17 cellular contexts compared by ENCODE assay signal in the genomic region with DNA sequence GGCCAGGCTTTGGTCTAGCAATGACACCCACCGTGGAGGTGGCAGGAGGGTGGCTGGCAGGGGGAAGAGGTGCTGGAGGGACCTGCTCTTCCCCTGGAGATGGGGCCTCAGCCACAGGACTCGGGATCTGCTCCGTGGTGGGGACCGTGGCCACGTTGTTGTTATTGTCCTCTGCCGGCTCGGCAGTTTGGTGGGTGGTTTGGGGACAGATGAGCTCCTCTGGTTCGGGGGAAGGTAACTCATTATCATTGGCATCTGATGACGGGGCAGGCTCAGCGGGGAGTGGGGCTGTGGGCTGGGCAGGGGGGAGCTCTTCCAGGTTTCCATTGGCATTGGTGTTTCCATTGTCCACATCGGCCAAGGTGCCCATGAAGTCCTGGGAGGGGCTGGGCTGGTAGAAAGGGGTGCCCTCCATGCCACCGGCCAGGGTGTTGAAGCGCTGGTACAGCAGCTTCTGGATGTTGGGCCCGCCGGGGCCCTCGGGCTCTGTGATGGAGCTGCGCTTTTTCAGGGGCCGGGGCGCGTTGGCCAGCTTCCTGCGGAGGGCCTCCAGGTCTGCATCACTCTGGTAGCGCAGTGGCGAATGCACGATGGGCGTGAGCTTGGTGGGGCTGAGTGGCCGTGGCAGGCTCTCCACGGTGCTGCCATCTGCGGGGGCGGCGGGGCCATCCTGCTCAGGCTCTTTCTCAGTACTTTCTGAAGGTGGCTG. TPM values are rescaled to one million over a fixed set of nuclear protein-coding genes. Genes with fewer than 3 reads are reported as not detected.
DNase-seq lines count a peak whose midpoint lies in the region; ATAC-seq, FAIRE-seq and TF ChIP-seq lines count a peak whose summit lies in the region.
"Had no signal": no experiment of that assay in that cellular context is flagged by ENCODE, and none has a peak within 500 bp of the region (broad histone marks: within the 10 kb centered on the region; RNA-seq: fewer than 3 reads in every experiment).

No MANE protein-coding gene starts in this region.

- H3K23ac ChIP-seq in H1 (ENCODE audit: insufficient read length), result no peak overlapping the region

- no peak for TF ChIP-seq POLR2A in H1 (IDR thresholded peaks at IDR 0.05; ENCODE audit: control extremely low read depth in 1 of 2, low read depth in 2 of 2, low read length in 2 of 2)
- TF ChIP-seq POLR2A in thyroid gland (IDR thresholded peaks at IDR 0.05), result no peak

- no peaks in the 10 kb centered on the region for H3K36me3 Mint-ChIP-seq in activated CD4-positive, alpha-beta T cell treated with anti-CD3 and anti-CD28 coated beads, Interleukin-2, amount 10 ng/mL, durations not matched to agents 24 days and 14 days (ENCODE audit: low read depth)

- no peaks in the 10 kb centered on the region; a peak in 1 of 7 replicates for H3K27me3 ChIP-seq in H1 (replicated peaks in 1 of 4; ENCODE audit: control insufficient read depth in 3 of 4, extremely low read depth in 1 of 4, insufficient read depth in 3 of 4, low read length in 3 of 4)
- H3K27me3 ChIP-seq in thyroid gland, result no peaks in the 10 kb centered on the region

- no peak overlapping the region for H2BK120ac ChIP-seq in H1 (replicated peaks; ENCODE audit: low read depth, low read length)

- H3K4me1 ChIP-seq in H1 (replicated peaks in 1 of 4; ENCODE audit: control insufficient read depth in 3 of 4, insufficient read depth in 4 of 4, low read length in 3 of 4) (peaks cover 0 to 3% (median under 1%) of the 10 kb centered on the region in 4 experiments; a peak in 3 of 7 replicates), thyroid gland (peaks cover 40 to 56% of the 10 kb centered on the region in 2 donors)
- H3K4me1 ChIP-seq: HAP-1 had no signal

- H3K4me1 Mint-ChIP-seq in activated CD4-positive, alpha-beta T cell treated with anti-CD3 and anti-CD28 coated beads, Interleukin-2, amount 10 ng/mL, durations not matched to agents 24 days and 14 days, result no peaks in the 10 kb centered on the region

- no peak overlapping the region for H3K14ac ChIP-seq in H1 (ENCODE audit: insufficient read length)

- DNase-seq in activated CD4-positive, alpha-beta T cell treated with anti-CD3 and anti-CD28 coated beads, Interleukin-2, amount 10 ng/mL, durations not matched to agents 24 days and 14 days, result no peak
- DNase-seq in activated CD4-positive, alpha-beta T cell treated with anti-CD3 and anti-CD28 coated beads, Interleukin-2, amount 50 U/mL, for 48 hours, result no peak
- no peak for DNase-seq in H1 (ENCODE audit: low read depth in 1 of 2, low spot score in 2 of 2)
- peak; percentile 83 for DNase-seq in mesenteric fat pad (ENCODE audit: low spot score)
- no peak for DNase-seq in thyroid gland
- no peak for DNase-seq in HUDEP-2 (lab: John Stamatoyannopoulos, UW; ENCODE audit: unreplicated experiment in 76 of 76)
- no peak for DNase-seq in activated CD8-positive, alpha-beta memory T cell treated with anti-CD3 and anti-CD28 coated beads for 24 hours
- DNase-seq: CD8-positive, alpha-beta T cell; NCI-H1436 treated with DMSO at 0.1 percent for 48 hours; NCI-H2081; NCI-H2227 treated with DMSO at 0.1 percent for 48 hours; NCI-H526; OCI-M1; RPMI8226 had no signal

- H2AK5ac ChIP-seq in H1 (ENCODE audit: low read depth, low read length), result no peak overlapping the region

- FAIRE-seq in H1 (lab: Jason Lieb, UNC), result no peak

- POLR2A ChIA-PET in H1 (lab: Charles Lee; ENCODE audit: partially characterized antibody), result interaction anchor here (1.1 kb wide), 1 partner anchor 16 kb away, joined by 3 read pairs; no protein-coding TSS in a partner anchor

- CTCF ChIA-PET in H1 (lab: Charles Lee; ENCODE audit: partially characterized antibody), result interaction anchor here (0.5 kb wide), 1 partner anchor 291 kb away, joined by 3 read pairs; no protein-coding TSS in a partner anchor

- peak overlapping the region; percentile 8 for H3K27ac Mint-ChIP-seq in activated CD4-positive, alpha-beta T cell treated with anti-CD3 and anti-CD28 coated beads, Interleukin-2, amount 10 ng/mL, durations not matched to agents 24 days and 14 days
- H3K27ac Mint-ChIP-seq: CD8-positive, alpha-beta T cell had no signal

- H2BK15ac ChIP-seq in H1 (ENCODE audit: low read length), result peak overlapping the region; percentile 95; the same call in 1 of the 2 replicates

- no peak overlapping the region for H2BK12ac ChIP-seq in H1 (ENCODE audit: low read depth, low read length)

- H2BK20ac ChIP-seq in H1 (ENCODE audit: low read length), result no peak overlapping the region

- TF ChIP-seq CTCF in H1 (IDR thresholded peaks at IDR 0.05; ENCODE audit: control extremely low read depth in 1 of 3, insufficient read depth in 1 of 3, low read depth in 1 of 3, low read length in 3 of 3) (no peak), thyroid gland (IDR thresholded peaks at IDR 0.05) (no peak)

- H2BK5ac ChIP-seq in H1 (ENCODE audit: low read depth, low read length), result 0 out of 2 replicates have a peak overlapping the region, but pooled peaks have one; percentile 78

- H3K9ac ChIP-seq in H1 (replicated peaks in 1 of 4; ENCODE audit: extremely low read depth in 1 of 4, low read depth in 3 of 4, low read length in 3 of 4), result no peak overlapping the region

- H3K4ac ChIP-seq in H1 (replicated peaks; ENCODE audit: insufficient read length, low read depth, low read length), result no peak overlapping the region

- H3K23me2 ChIP-seq in H1 (ENCODE audit: low read depth, low read length), result no peaks in the 10 kb centered on the region

- 87% methylated on average over 29 of the region's 30 CpGs; no CpG with 5 or more reads in 1 of the 2 experiments for WGBS in H1 (ENCODE audit: extremely low coverage in 1 of 2, insufficient coverage in 1 of 2, insufficient read length in 1 of 2, insufficient replicate concordance in 2 of 2, low coverage in 1 of 2, low lambda C conversion rate in 2 of 2, missing lambda C conversion rate in 1 of 2), 2 experiments
- 93 to 95% methylated on average over 11 of the region's 30 CpGs for WGBS in thyroid gland, 2 donors

- H3K27me3 Mint-ChIP-seq in activated CD4-positive, alpha-beta T cell treated with anti-CD3 and anti-CD28 coated beads, Interleukin-2, amount 10 ng/mL, durations not matched to agents 24 days and 14 days, result no peaks in the 10 kb centered on the region

- H4K8ac ChIP-seq in H1 (ENCODE audit: extremely low read depth, insufficient read depth, low read length), result 0 out of 2 replicates have a peak overlapping the region, but pooled peaks have one; percentile 2

- no peak for ATAC-seq in HG02884 (IDR thresholded peaks at IDR 0.05; ENCODE audit: unreplicated experiment)
- ATAC-seq: CD8-positive, alpha-beta T cell had no signal

- H3K4me3 ChIP-seq in H1 (ENCODE audit: extremely low read depth in 1 of 4, insufficient read depth in 2 of 4, low read depth in 3 of 4, low read length in 4 of 4) (no peak overlapping the region), thyroid gland (replicated peaks in 1 of 3) (no peak overlapping the region)
- H3K4me3 ChIP-seq: HAP-1 had no signal

- H2AFZ ChIP-seq in H1 (ENCODE audit: low read length), result no peak overlapping the region

- no peak for TF ChIP-seq EP300 in H1 (IDR thresholded peaks at IDR 0.05; ENCODE audit: borderline replicate concordance in 1 of 2, low read depth in 2 of 2, low read length in 2 of 2)

- H3K4me2 ChIP-seq in H1 (ENCODE audit: insufficient read depth in 1 of 2, low read depth in 2 of 2, low read length in 2 of 2), result no peak overlapping the region

- H4K5ac ChIP-seq in H1 (ENCODE audit: insufficient read length, low read depth, low read length), result no peak overlapping the region

- no peak overlapping the region for H3K56ac ChIP-seq in H1 (replicated peaks; ENCODE audit: insufficient read length, low read depth, low read length)

- H4K20me1 ChIP-seq in H1 (replicated peaks in 1 of 2; ENCODE audit: control insufficient read depth in 1 of 2, insufficient read depth in 2 of 2, low read length in 2 of 2), result no peaks in the 10 kb centered on the region

- H3K9me3 Mint-ChIP-seq in activated CD4-positive, alpha-beta T cell treated with anti-CD3 and anti-CD28 coated beads, Interleukin-2, amount 10 ng/mL, durations not matched to agents 24 days and 14 days, result no peaks in the 10 kb centered on the region
- H3K9me3 Mint-ChIP-seq: CD8-positive, alpha-beta T cell had no signal

- H3K27ac ChIP-seq in H1 (ENCODE audit: low read depth, low read length) (no peak overlapping the region; the same call in 1 of the 2 replicates), thyroid gland (peak overlapping the region in 2 of 3 donors; percentile 46 to 94)
- H3K27ac ChIP-seq: 22Rv1 had no signal

- H3K4me3 Mint-ChIP-seq in activated CD4-positive, alpha-beta T cell treated with anti-CD3 and anti-CD28 coated beads, Interleukin-2, amount 10 ng/mL, durations not matched to agents 24 days and 14 days, result no peak overlapping the region
- H3K4me3 Mint-ChIP-seq: CD8-positive, alpha-beta T cell had no signal

- H3K9me3 ChIP-seq in H1 (ENCODE audit: insufficient read depth in 2 of 2, low read depth in 1 of 2, low read length in 1 of 2), result no peaks in the 10 kb centered on the region
- H3K9me3 ChIP-seq in thyroid gland, result no peaks in the 10 kb centered on the region
- H3K9me3 ChIP-seq: HAP-1 had no signal

- H3K36me3 ChIP-seq in H1 (ENCODE audit: control insufficient read depth in 2 of 4, insufficient read depth in 4 of 4, low read length in 3 of 4) (peaks cover 0 to 1% (median 0%) of the 10 kb centered on the region in 4 experiments; a peak in 2 of 8 replicates), thyroid gland (peaks cover 51 to 56% of the 10 kb centered on the region in 2 donors)
- H3K36me3 ChIP-seq: HAP-1 had no signal

- H3K79me2 ChIP-seq in H1 (ENCODE audit: control insufficient read depth in 1 of 2, insufficient read depth in 2 of 2, low read length in 2 of 2), result no peaks in the 10 kb centered on the region

- no peak overlapping the region; the same call in 1 of the 2 replicates for H3K18ac ChIP-seq in H1 (ENCODE audit: extremely low read depth, low read length)

- intact Hi-C loops in activated CD4-positive, alpha-beta T cell treated with anti-CD3 and anti-CD28 coated beads, Interleukin-2, amount 10 ng/mL, durations not matched to agents 24 days and 14 days (cut with micrococcal nuclease), result no loop called here
- intact Hi-C loops in thyroid gland (cut with DNase I), result no loop called here

- no peak overlapping the region for H4K91ac ChIP-seq in H1 (replicated peaks; ENCODE audit: insufficient read length, low read length)

- H3K79me1 ChIP-seq in H1 (ENCODE audit: low read depth, low read length), result no peaks in the 10 kb centered on the region

- TF ChIP-seq RAD21 in H1 (IDR thresholded peaks at IDR 0.05 in 1 of 2, conservative IDR thresholded peaks at IDR 0.05 in 1 of 2; ENCODE audit: low read depth in 2 of 2, low read length in 2 of 2), result no peak

RNA-seq across cellular contexts. Expression of a gene that starts 24.3 kb away (rescaled TPM):
- 21.4 and 23.9 TPM in 2 replicates for total RNA-seq in activated CD4-positive, alpha-beta T cell treated with anti-CD3 and anti-CD28 coated beads, Interleukin-2, amount 10 ng/mL, durations not matched to agents 24 days and 14 days
- 44.3 and 53.4 TPM in 2 replicates for total RNA-seq in H1 (2021; fragmentation: NEBNext Ultra II Directional; extraction: Animal tissue kit (Norgen Biotek cat#: 25700))
- 127 and 143 TPM in 2 replicates for polyA plus RNA-seq in H1 (2011; rRNA removed)
- 90.7 TPM for polyA plus RNA-seq in H1 (2011; cell fraction: cytosol; rRNA removed)
- polyA plus RNA-seq in H1 (2011; cell fraction: nucleus; rRNA removed), result 120 TPM
- 47.7 to 65.8 TPM (median 61.0 TPM) in 4 replicates for polyA plus RNA-seq in H1 (2012, experiment 1 of 2)
- 24.4 TPM for polyA plus RNA-seq in H1 (2012, experiment 2 of 2)
- polyA plus RNA-seq in H1 (2013, experiment 1 of 2), result 43.0 TPM
- polyA plus RNA-seq in H1 (2013, experiment 2 of 2), result 40.6 TPM
- 31.5 and 34.8 TPM in 2 replicates for polyA minus RNA-seq in H1 (2011; rRNA and poly(A)+ RNA removed)
- 34.2 TPM for polyA minus RNA-seq in H1 (2011; cell fraction: cytosol; rRNA and poly(A)+ RNA removed)
- 39.4 TPM for polyA minus RNA-seq in H1 (2011; cell fraction: nucleus; rRNA and poly(A)+ RNA removed)
- total RNA-seq in mesenteric fat pad (57.4 TPM), thyroid gland (100 to 1,000 TPM; 113 to 167 (median 131) TPM)

RNA-seq across cellular contexts. Expression of a gene that starts 24.7 kb away (rescaled TPM):
- total RNA-seq in activated CD4-positive, alpha-beta T cell treated with anti-CD3 and anti-CD28 coated beads, Interleukin-2, amount 10 ng/mL, durations not matched to agents 24 days and 14 days, result 70.3 and 75.8 TPM in 2 replicates
- total RNA-seq in H1 (2021; fragmentation: NEBNext Ultra II Directional; extraction: Animal tissue kit (Norgen Biotek cat#: 25700)), result 41.7 and 41.8 TPM in 2 replicates
- polyA plus RNA-seq in H1 (2011; rRNA removed), result 36.9 and 51.2 TPM in 2 replicates
- polyA plus RNA-seq in H1 (2011; cell fraction: cytosol; rRNA removed), result 44.6 TPM
- polyA plus RNA-seq in H1 (2011; cell fraction: nucleus; rRNA removed), result 72.6 TPM
- 29.9 to 39.9 TPM (median 33.4 TPM) in 4 replicates for polyA plus RNA-seq in H1 (2012, experiment 1 of 2)
- 49.6 TPM for polyA plus RNA-seq in H1 (2012, experiment 2 of 2)
- 34.4 TPM for polyA plus RNA-seq in H1 (2013, experiment 1 of 2)
- polyA plus RNA-seq in H1 (2013, experiment 2 of 2), result 29.7 TPM
- polyA minus RNA-seq in H1 (2011; rRNA and poly(A)+ RNA removed), result 23.0 and 28.4 TPM in 2 replicates
- polyA minus RNA-seq in H1 (2011; cell fraction: cytosol; rRNA and poly(A)+ RNA removed), result 27.0 TPM
- 33.4 TPM for polyA minus RNA-seq in H1 (2011; cell fraction: nucleus; rRNA and poly(A)+ RNA removed)
- total RNA-seq in mesenteric fat pad, result 6.3 TPM
- 10 to 100 TPM in 1 of 4 donors, 1 to 10 TPM in 3; 3.3 to 15.7 (median 7.9) TPM for total RNA-seq in thyroid gland
